ENCODE assay signal across 8 cellular contexts in genomic region chr5:132007399-132008162, GRCh38. TPM values are rescaled to one million over a fixed set of nuclear protein-coding genes. Genes with fewer than 3 reads are reported as not detected.
DNase-seq lines count a peak whose midpoint lies in the region; ATAC-seq and TF ChIP-seq lines count a peak whose summit lies in the region.

No MANE protein-coding gene starts in this region.

- H3K9ac ChIP-seq in colonic mucosa (ENCODE audit: low read depth in 2 of 2, low read length in 2 of 2), result no peak overlapping the region

- intact Hi-C loops in colonic mucosa (cut with DNase I) (loop anchor here (2.0 to 10.0 kb wide), 2 partner anchors 417 to 583 kb away; no protein-coding TSS in a partner anchor), left lung (cut with DNase I) (loop anchor here in 1 of 2 donors (5.0 to 10.0 kb wide), 2 partner anchors 203 to 420 kb away; no protein-coding TSS in a partner anchor)

- TF ChIP-seq CTCF in colonic mucosa (IDR thresholded peaks at IDR 0.05) (peak; percentile 80), left lung (IDR thresholded peaks at IDR 0.05) (peak; percentile 72 to 86)

- peak; percentile 72 for ATAC-seq in GM18907 (IDR thresholded peaks at IDR 0.05; ENCODE audit: unreplicated experiment)
- ATAC-seq in HG03342 (IDR thresholded peaks at IDR 0.05; ENCODE audit: unreplicated experiment), result peak; percentile 74
- ATAC-seq in left lung, result peak; percentile 82

- H3K4me1 ChIP-seq in colonic mucosa (no peaks in the 10 kb centered on the region), left lung (peaks cover 0 to 12% of the 10 kb centered on the region in 2 donors)

- H3K27ac ChIP-seq in colonic mucosa (no peak overlapping the region), left lung (no peak overlapping the region)

- H3K27me3 ChIP-seq in colonic mucosa, result peaks cover 16% of the 10 kb centered on the region
- peaks cover 10 to 46% of the 10 kb centered on the region in 2 donors for H3K27me3 ChIP-seq in left lung

- H3K4me3 ChIP-seq in colonic mucosa (no peak overlapping the region), left lung (no peak overlapping the region)

- H3K36me3 ChIP-seq in colonic mucosa (no peaks in the 10 kb centered on the region), left lung (no peaks in the 10 kb centered on the region)

- peak; percentile 65 to 66 for DNase-seq in AML-193 (lab: John Stamatoyannopoulos, UW)
- DNase-seq in NCI-H69 (lab: John Stamatoyannopoulos, UW), result peak; percentile 59
- peak; percentile 76 for DNase-seq in activated CD4-positive, alpha-beta T cell treated with anti-CD3 and anti-CD28 coated beads, Interleukin-2, amount 50 U/mL, for 1 hour
- peak; percentile 85 for DNase-seq in colonic mucosa
- peak in 1 of 2 donors; percentile 63 for DNase-seq in left lung
- DNase-seq in stimulated activated CD4-positive, alpha-beta T cell treated with anti-CD3 and anti-CD28 coated beads, TNF-alpha, amount 100 ng/mL, for 24 hours (ENCODE audit: low read depth in 3 of 3), result peak; percentile 53 to 73 (median 66)

- H3K9me3 ChIP-seq in colonic mucosa (no peaks in the 10 kb centered on the region), left lung (no peaks in the 10 kb centered on the region)

RNA-seq across cellular contexts. Expression of gene ACSL6, which starts 3.9 kb away (rescaled TPM):
- total RNA-seq in colonic mucosa (under 1 TPM; 0.25 to 0.93 TPM), left lung (1 to 10 TPM in 1 of 2 donors, under 1 TPM in 1; 0.68 to 1.1 TPM)

RNA-seq across cellular contexts. Expression of gene IL3, which starts 52.9 kb away (rescaled TPM):
- under 1 TPM in 1 of 2 donors, not detected in 1; 0.25 TPM for total RNA-seq in colonic mucosa
- not detected for total RNA-seq in left lung
